In the genomic region with DNA sequence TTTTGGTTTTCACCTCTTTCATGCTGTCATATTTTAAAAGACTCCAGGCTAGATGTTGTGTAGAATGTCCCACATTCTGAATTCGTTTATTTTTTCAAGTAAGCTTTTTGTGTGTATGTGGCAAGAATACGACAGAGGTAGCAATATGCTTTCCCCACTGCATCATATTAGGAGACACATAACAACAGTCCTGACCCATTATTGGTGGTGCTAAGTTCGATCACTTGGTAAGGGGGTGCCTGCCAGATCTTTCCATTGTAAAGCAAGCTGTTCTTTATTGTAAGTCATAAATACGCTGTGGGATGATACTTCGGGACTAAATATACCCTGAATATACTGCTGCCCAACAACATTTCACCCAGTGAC, we compare ENCODE assay signal across 7 cellular contexts. TPM values are rescaled to one million over a fixed set of nuclear protein-coding genes. Genes with fewer than 3 reads are reported as not detected.
A peak's percentile ranks its signal among the peaks of the same experiment; 100 is the strongest.
DNase-seq lines count a peak whose midpoint lies in the region; ATAC-seq and TF ChIP-seq lines count a peak whose summit lies in the region.

No MANE protein-coding gene starts in this region.

- DNase-seq in osteocyte (ENCODE audit: extremely low spot score, unreplicated experiment) (no peak), NCI-H1436 (lab: John Stamatoyannopoulos, UW) (no peak)

- no peaks in the 10 kb centered on the region; the same call in 1 of the 2 replicates for H3K27me3 ChIP-seq in OCI-LY3 (ENCODE audit: low read depth, low read length)
- H3K27me3 ChIP-seq in esophagus (ENCODE audit: control insufficient read depth in 1 of 2, insufficient read depth in 2 of 2, low read length in 2 of 2) = no peaks in the 10 kb centered on the region

- peak overlapping the region; percentile 98 for H3K27ac Mint-ChIP-seq in osteocyte (ENCODE audit: unreplicated experiment)

- H3K9ac ChIP-seq in OCI-LY3 (ENCODE audit: low read length) = peak overlapping the region; percentile 82

- H3K9me3 ChIP-seq in OCI-LY3 (ENCODE audit: insufficient read depth, low read length) = no peaks in the 10 kb centered on the region
- H3K9me3 ChIP-seq in esophagus (ENCODE audit: control insufficient read depth in 2 of 2, insufficient read depth in 1 of 2, low read depth in 1 of 2, low read length in 1 of 2) = no peaks in the 10 kb centered on the region

- TF ChIP-seq CTCF in OCI-LY3 (IDR thresholded peaks at IDR 0.05; ENCODE audit: low read depth, low read length) = no peak
- TF ChIP-seq CTCF in osteocyte (IDR thresholded peaks at IDR 0.05) = no peak

- peaks cover 27% of the 10 kb centered on the region for H4K20me1 ChIP-seq in OCI-LY3 (ENCODE audit: insufficient read depth, low read length)

- peak overlapping the region; percentile 43; the same call in 1 of the 2 replicates for H2AFZ ChIP-seq in OCI-LY3 (ENCODE audit: low read depth, low read length)

- peak overlapping the region; percentile 80 for H3K27ac ChIP-seq in OCI-LY3 (ENCODE audit: low read length)
- H3K27ac ChIP-seq in esophagus (ENCODE audit: low read depth in 2 of 2, low read length in 1 of 2) = peak overlapping the region; percentile 92 to 93

- peak overlapping the region; percentile 99 for H3K4me3 Mint-ChIP-seq in osteocyte (ENCODE audit: unreplicated experiment)

- 12 to 15% methylated on average over 5 of the region's 5 CpGs for WGBS in esophagus, 2 donors

- H3K4me3 ChIP-seq in OCI-LY3 (ENCODE audit: low read length) = peak overlapping the region; percentile 79
- peak overlapping the region; percentile 68 to 89 for H3K4me3 ChIP-seq in esophagus (ENCODE audit: low read depth in 1 of 2, low read length in 2 of 2)

- peaks cover 28% of the 10 kb centered on the region for H3K4me1 Mint-ChIP-seq in osteocyte (ENCODE audit: unreplicated experiment)

- H3K9me3 Mint-ChIP-seq in osteocyte (ENCODE audit: unreplicated experiment) = no peaks in the 10 kb centered on the region

- peak; percentile 12 for ATAC-seq in GM21423 (IDR thresholded peaks at IDR 0.05; ENCODE audit: unreplicated experiment)
- ATAC-seq in HG02678 (IDR thresholded peaks at IDR 0.05; ENCODE audit: unreplicated experiment) = no peak
- no peak for ATAC-seq in HG03520 (IDR thresholded peaks at IDR 0.05; ENCODE audit: unreplicated experiment)

- H3K4me1 ChIP-seq in OCI-LY3 (ENCODE audit: low read length) (peaks cover 48% of the 10 kb centered on the region), esophagus (ENCODE audit: control insufficient read depth in 2 of 2, insufficient read depth in 2 of 2, low read length in 1 of 2) (no peaks in the 10 kb centered on the region)

- peaks cover 63% of the 10 kb centered on the region for H3K79me2 ChIP-seq in OCI-LY3 (ENCODE audit: low read length)

- no peaks in the 10 kb centered on the region for H3K36me3 Mint-ChIP-seq in osteocyte (ENCODE audit: unreplicated experiment)

- H3K27me3 Mint-ChIP-seq in osteocyte (ENCODE audit: unreplicated experiment) = no peaks in the 10 kb centered on the region

- peaks cover 18% of the 10 kb centered on the region for H3K36me3 ChIP-seq in OCI-LY3 (replicated peaks; ENCODE audit: low read depth, low read length)
- H3K36me3 ChIP-seq in esophagus (ENCODE audit: control insufficient read depth in 2 of 2, insufficient read depth in 2 of 2, low read length in 1 of 2) = no peaks in the 10 kb centered on the region

- H3K4me2 ChIP-seq in OCI-LY3 (ENCODE audit: low read length) = peak overlapping the region; percentile 86

RNA-seq across cellular contexts. Expression of a gene that starts 0.6 kb away (rescaled TPM):
- 1 to 10 TPM; 7.2 to 7.8 TPM for polyA plus RNA-seq in esophagus
- total RNA-seq in osteocyte = 75.9 and 77.5 TPM in 2 replicates
